In genomic region chr17:2453325-2453724, GRCh38 we compare ENCODE assay signal across 21 cellular contexts. TPM values are rescaled to one million over a fixed set of nuclear protein-coding genes. Genes with fewer than 3 reads are reported as not detected.
DNase-seq lines count a peak whose midpoint lies in the region; ATAC-seq and TF ChIP-seq lines count a peak whose summit lies in the region.
"Had no signal": no experiment of that assay in that cellular context is flagged by ENCODE, and none has a peak within 500 bp of the region (broad histone marks: within the 10 kb centered on the region; RNA-seq: fewer than 3 reads in every experiment).

No MANE protein-coding gene starts in this region.

- TF ChIP-seq CTCF in endodermal cell (conservative IDR thresholded peaks at IDR 0.05) (no peak), esophagus squamous epithelium (IDR thresholded peaks at IDR 0.05) (no peak)

- peaks cover 40% of the 10 kb centered on the region for H3K36me3 ChIP-seq in endodermal cell (ENCODE audit: control insufficient read depth, insufficient read depth, low read length)
- H3K36me3 ChIP-seq in esophagus squamous epithelium: peaks cover 0 to 28% (median 0%) of the 10 kb centered on the region in 3 donors

- peaks cover 51% of the 10 kb centered on the region for H3K36me3 Mint-ChIP-seq in stimulated activated naive CD8-positive, alpha-beta T cell treated with anti-CD3 and anti-CD28 coated beads, Interleukin-15, Interleukin-2, amounts not matched to agents 100 ng/mL and 50 ng/mL, for 24 hours (ENCODE audit: low read depth)
- peaks cover 32% of the 10 kb centered on the region for H3K36me3 Mint-ChIP-seq in endodermal cell (ENCODE audit: low read depth)
- H3K36me3 Mint-ChIP-seq: natural killer cell treated with Interleukin-12 subunit alpha and Interleukin-12 subunit beta and Interleukin-15 and Interleukin-18, amount 100 ng/mL, for 72 hours had no signal

- no peak for TF ChIP-seq POLR2A in esophagus squamous epithelium (IDR thresholded peaks at IDR 0.05)

- 95 to 97% methylated on average over 6 of the region's 6 CpGs for WGBS in endodermal cell (ENCODE audit: insufficient coverage in 1 of 2, insufficient read length in 1 of 2), 2 experiments
- 53 to 61% methylated on average over 6 of the region's 6 CpGs for WGBS in esophagus squamous epithelium, 2 donors

- no peak overlapping the region for H3K9ac ChIP-seq in endodermal cell (ENCODE audit: extremely low read depth, low read length, poor library complexity, severe bottlenecking)
- H3K9ac ChIP-seq: GM23248 had no signal

- H3K4me1 ChIP-seq in endodermal cell (ENCODE audit: control insufficient read depth, insufficient read depth, low read length) (no peaks in the 10 kb centered on the region), esophagus squamous epithelium (peaks cover 0 to 14% (median 0%) of the 10 kb centered on the region in 3 donors)

- H3K9me3 Mint-ChIP-seq in stimulated activated naive CD8-positive, alpha-beta T cell treated with anti-CD3 and anti-CD28 coated beads, Interleukin-15, Interleukin-2, amounts not matched to agents 100 ng/mL and 50 ng/mL, for 24 hours: no peaks in the 10 kb centered on the region
- peaks cover 7% of the 10 kb centered on the region for H3K9me3 Mint-ChIP-seq in endodermal cell
- H3K9me3 Mint-ChIP-seq: natural killer cell treated with Interleukin-12 subunit alpha and Interleukin-12 subunit beta and Interleukin-15 and Interleukin-18, amount 100 ng/mL, for 72 hours had no signal

- DNase-seq in stimulated activated naive CD8-positive, alpha-beta T cell treated with anti-CD3 and anti-CD28 coated beads, Interleukin-15, Interleukin-2, amounts not matched to agents 100 U/mL and 50 U/mL, for 24 hours: no peak
- peak; percentile 16 for DNase-seq in NCI-H460 (ENCODE audit: extremely low read depth, low read depth)
- peak; percentile 25 for DNase-seq in endodermal cell
- DNase-seq in NCI-H2196 treated with DMSO at 0.1 percent for 48 hours (lab: John Stamatoyannopoulos, UW; ENCODE audit: unreplicated experiment): no peak
- no peak for DNase-seq in esophagus squamous epithelium (lab: John Stamatoyannopoulos, UW)
- DNase-seq: activated CD4-positive, alpha-beta T cell treated with anti-CD3 and anti-CD28 coated beads, Interleukin-2, amount 50 U/mL, for 4 hours; activated naive CD4-positive, alpha-beta T cell treated with Interleukin-2 at 50 U/mL for 16 hours; DMS 273 treated with DMSO at 0.1 percent for 48 hours; GM23248; IMR-90; islet precursor cell; PC-3; SHP77 treated with DMSO at 0.1 percent for 48 hours; small intestine; stimulated activated CD4-positive, alpha-beta T cell treated with anti-CD3 and anti-CD28 coated beads, Interleukin-1b, Interleukin-23, amount 100 ng/mL, for 48 hours; SW 1271; T1000 had no signal

- H3K4me3 Mint-ChIP-seq in stimulated activated naive CD8-positive, alpha-beta T cell treated with anti-CD3 and anti-CD28 coated beads, Interleukin-15, Interleukin-2, amounts not matched to agents 100 ng/mL and 50 ng/mL, for 24 hours: no peak overlapping the region
- H3K4me3 Mint-ChIP-seq in endodermal cell: no peak overlapping the region
- H3K4me3 Mint-ChIP-seq: natural killer cell treated with Interleukin-12 subunit alpha and Interleukin-12 subunit beta and Interleukin-15 and Interleukin-18, amount 100 ng/mL, for 72 hours had no signal

- no peaks in the 10 kb centered on the region for H3K27me3 ChIP-seq in endodermal cell (ENCODE audit: control insufficient read depth, insufficient read depth, low read length, poor library complexity, severe bottlenecking)
- no peaks in the 10 kb centered on the region for H3K27me3 ChIP-seq in esophagus squamous epithelium

- H3K4me3 ChIP-seq in endodermal cell (ENCODE audit: low read length): no peak overlapping the region
- no peak overlapping the region for H3K4me3 ChIP-seq in esophagus squamous epithelium
- H3K4me3 ChIP-seq: GM23248, thoracic aorta had no signal

- no peaks in the 10 kb centered on the region for H3K27me3 Mint-ChIP-seq in stimulated activated naive CD8-positive, alpha-beta T cell treated with anti-CD3 and anti-CD28 coated beads, Interleukin-15, Interleukin-2, amounts not matched to agents 100 ng/mL and 50 ng/mL, for 24 hours
- no peaks in the 10 kb centered on the region for H3K27me3 Mint-ChIP-seq in endodermal cell (ENCODE audit: insufficient read depth)
- H3K27me3 Mint-ChIP-seq: natural killer cell treated with Interleukin-12 subunit alpha and Interleukin-12 subunit beta and Interleukin-15 and Interleukin-18, amount 100 ng/mL, for 72 hours had no signal

- ATAC-seq in stimulated activated naive CD8-positive, alpha-beta T cell treated with anti-CD3 and anti-CD28 coated beads, Interleukin-15, Interleukin-2, amounts not matched to agents 100 U/mL and 50 U/mL, for 24 hours: no peak
- ATAC-seq in HG02642 (IDR thresholded peaks at IDR 0.05; ENCODE audit: poor library complexity, unreplicated experiment): no peak
- ATAC-seq: PC-3 had no signal

- H3K4me1 Mint-ChIP-seq in stimulated activated naive CD8-positive, alpha-beta T cell treated with anti-CD3 and anti-CD28 coated beads, Interleukin-15, Interleukin-2, amounts not matched to agents 100 ng/mL and 50 ng/mL, for 24 hours (ENCODE audit: low read depth): peaks cover 15% of the 10 kb centered on the region
- peaks cover 8% of the 10 kb centered on the region for H3K4me1 Mint-ChIP-seq in endodermal cell

- no peak overlapping the region for H3K27ac ChIP-seq in endodermal cell (ENCODE audit: low read depth, low read length)
- peak overlapping the region in 1 of 4 donors; percentile 51 for H3K27ac ChIP-seq in esophagus squamous epithelium
- H3K27ac ChIP-seq: GM23248, thoracic aorta had no signal

- H3K27ac Mint-ChIP-seq in stimulated activated naive CD8-positive, alpha-beta T cell treated with anti-CD3 and anti-CD28 coated beads, Interleukin-15, Interleukin-2, amounts not matched to agents 100 ng/mL and 50 ng/mL, for 24 hours: peak overlapping the region; percentile 76
- H3K27ac Mint-ChIP-seq in endodermal cell: no peak overlapping the region

- H3K9me3 ChIP-seq in endodermal cell (ENCODE audit: control insufficient read depth, low read length) (peaks cover 16% of the 10 kb centered on the region), esophagus squamous epithelium (no peaks in the 10 kb centered on the region)
- H3K9me3 ChIP-seq: thoracic aorta had no signal

- intact Hi-C loops in esophagus squamous epithelium (cut with DNase I): no loop called here

RNA-seq across cellular contexts. Expression of gene MNT, which starts 52.5 kb away (rescaled TPM):
- 8.0 and 10.1 TPM in 2 replicates for total RNA-seq in NCI-H460 (2014; rRNA removed; shearing (Covaris generic))
- 21.5 and 27.3 TPM in 2 replicates for polyA plus RNA-seq in NCI-H460 (2014; cell fraction: nucleus; rRNA removed)
- total RNA-seq in endodermal cell (10 to 100 TPM; 25.3 to 30.2 TPM), esophagus squamous epithelium (10 to 100 TPM in 3 of 4 donors, 1 to 10 TPM in 1; 7.2 to 23.0 (median 17.4) TPM)
- polyA plus RNA-seq in endodermal cell (2013, experiment 1 of 2): 19.1 TPM
- 20.1 TPM for polyA plus RNA-seq in endodermal cell (2013, experiment 2 of 2)

RNA-seq across cellular contexts. Expression of gene METTL16, which starts 58.4 kb away (rescaled TPM):
- total RNA-seq in NCI-H460 (2014; rRNA removed; shearing (Covaris generic)): 30.3 and 33.2 TPM in 2 replicates
- 11.7 and 12.9 TPM in 2 replicates for polyA plus RNA-seq in NCI-H460 (2014; cell fraction: nucleus; rRNA removed)
- 10 to 100 TPM; 51.5 to 59.6 TPM for total RNA-seq in endodermal cell
- polyA plus RNA-seq in endodermal cell (2013, experiment 1 of 2): 35.2 TPM
- polyA plus RNA-seq in endodermal cell (2013, experiment 2 of 2): 29.9 TPM
- 10 to 100 TPM; 12.5 to 31.5 (median 25.3) TPM for total RNA-seq in esophagus squamous epithelium

Comparison
In these comparisons a context has a peak if more than half of its experiments do, and no peak if none do; other contexts are left out.
1. DNase-seq: peak in NCI-H460 (single experiment) and endodermal cell (single experiment); none in stimulated activated naive CD8-positive, alpha-beta T cell treated with anti-CD3 and anti-CD28 coated beads, Interleukin-15, Interleukin-2, amounts not matched to agents 100 U/mL and 50 U/mL, for 24 hours (single experiment), NCI-H2196 treated with DMSO at 0.1 percent for 48 hours (single experiment) and esophagus squamous epithelium (single experiment).